21 cellular contexts compared by ENCODE assay signal in the genomic region with DNA sequence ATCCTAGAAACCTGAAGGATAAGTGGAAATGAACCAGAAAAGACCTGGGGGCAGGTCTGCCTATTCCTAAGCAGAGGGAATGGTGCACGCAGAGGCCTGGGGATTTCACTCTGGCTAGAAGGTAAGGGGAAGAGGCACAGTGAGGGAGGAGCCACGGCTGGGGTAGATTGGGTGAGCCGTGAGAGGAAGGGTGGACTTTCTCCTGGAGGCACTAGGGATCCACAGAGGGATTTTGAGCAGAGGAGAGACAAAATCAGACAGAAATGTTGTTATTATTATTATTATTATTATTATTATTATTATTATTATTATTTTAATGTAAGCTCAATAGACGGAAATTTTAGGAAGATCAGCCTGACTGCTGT. TPM values are rescaled to one million over a fixed set of nuclear protein-coding genes. Genes with fewer than 3 reads are reported as not detected.
"Had no signal": no experiment of that assay in that cellular context is flagged by ENCODE, and none has a peak within 500 bp of the region (broad histone marks: within the 10 kb centered on the region; RNA-seq: fewer than 3 reads in every experiment).

No MANE protein-coding gene starts in this region.

- H3K4me1 ChIP-seq: ascending aorta had no signal

- H3K4me3 ChIP-seq: ascending aorta, body of pancreas, SK-N-MC had no signal

- H3K4me3 Mint-ChIP-seq: activated CD8-positive, alpha-beta T cell treated with anti-CD3 and anti-CD28 coated beads, Interleukin-2, amount 10 ng/mL, durations not matched to agents 7 days and 5 days; activated naive CD8-positive, alpha-beta T cell treated with anti-CD3 and anti-CD28 coated beads, Interleukin-2, amount 50 U/mL, for 24 hours; activated T-cell treated with anti-CD3 and anti-CD28 coated beads, Interleukin-2, amount 50 U/mL, for 24 hours had no signal

- DNase-seq: activated CD4-positive, alpha-beta T cell treated with anti-CD3 and anti-CD28 coated beads, Interleukin-2, amount 50 U/mL, for 4 hours; activated CD8-positive, alpha-beta T cell treated with anti-CD3 and anti-CD28 coated beads, Interleukin-2, amount 10 ng/mL, durations not matched to agents 7 days and 5 days; activated T-cell treated with anti-CD3 and anti-CD28 coated beads, Interleukin-2, amount 50 U/mL, for 24 hours; amniotic stem cell; central memory CD4-positive, alpha-beta T cell; NCI-H2227 treated with DMSO at 0.1 percent for 48 hours; NCI-H446 treated with DMSO at 0.1 percent for 48 hours; NCI-H524 treated with DMSO at 0.1 percent for 48 hours; NCI-H748 treated with DMSO at 0.1 percent for 48 hours; T-helper 1 cell had no signal

- FAIRE-seq: bronchial epithelial cell had no signal

- H3K9me3 ChIP-seq: body of pancreas had no signal

- H3K36me3 ChIP-seq: ascending aorta, WERI-Rb-1 had no signal

- ATAC-seq: activated CD4-positive, CD25-positive, alpha-beta regulatory T cell treated with anti-CD3 and anti-CD28 coated beads, Interleukin-2, amount 50 U/mL, for 24 hours; activated CD8-positive, alpha-beta T cell treated with anti-CD3 and anti-CD28 coated beads, Interleukin-2, amount 10 ng/mL, durations not matched to agents 7 days and 5 days; activated naive CD8-positive, alpha-beta T cell treated with anti-CD3 and anti-CD28 coated beads, Interleukin-2, amount 50 U/mL, for 24 hours had no signal

- H3K27me3 ChIP-seq: ascending aorta had no signal

- H3K27ac ChIP-seq: ascending aorta, SK-N-MC, WERI-Rb-1 had no signal

- H3K27ac Mint-ChIP-seq: activated CD8-positive, alpha-beta T cell treated with anti-CD3 and anti-CD28 coated beads, Interleukin-2, amount 10 ng/mL, durations not matched to agents 7 days and 5 days; activated naive CD4-positive, alpha-beta T cell treated with anti-CD3 and anti-CD28 coated beads, Interleukin-2, amount 50 U/mL, for 72 hours; activated naive CD8-positive, alpha-beta T cell treated with anti-CD3 and anti-CD28 coated beads, Interleukin-2, amount 50 U/mL, for 24 hours; activated T-cell treated with anti-CD3 and anti-CD28 coated beads, Interleukin-2, amount 50 U/mL, for 24 hours had no signal

- H3K36me3 Mint-ChIP-seq: activated naive CD4-positive, alpha-beta T cell treated with anti-CD3 and anti-CD28 coated beads, Interleukin-2, amount 50 U/mL, for 72 hours had no signal

- H3K4me1 Mint-ChIP-seq: activated naive CD8-positive, alpha-beta T cell treated with anti-CD3 and anti-CD28 coated beads, Interleukin-2, amount 50 U/mL, for 24 hours had no signal

- H3K9me3 Mint-ChIP-seq: activated naive CD4-positive, alpha-beta T cell treated with anti-CD3 and anti-CD28 coated beads, Interleukin-2, amount 50 U/mL, for 72 hours; activated naive CD8-positive, alpha-beta T cell treated with anti-CD3 and anti-CD28 coated beads, Interleukin-2, amount 50 U/mL, for 24 hours had no signal

RNA-seq across cellular contexts. Expression of a gene that starts 3.0 kb away (rescaled TPM):
- total RNA-seq: activated CD8-positive, alpha-beta T cell treated with anti-CD3 and anti-CD28 coated beads, Interleukin-2, amount 10 ng/mL, durations not matched to agents 7 days and 5 days; activated naive CD4-positive, alpha-beta T cell treated with anti-CD3 and anti-CD28 coated beads, Interleukin-2, amount 50 U/mL, for 72 hours; ascending aorta; body of pancreas; bronchial epithelial cell; LHCN-M2; M059J; T-helper 2 cell treated with Interferon-gamma antibody and Interleukin-4, amounts not matched to agents 100 ng/mL and 5 ng/mL, for 36 hours had no signal

RNA-seq across cellular contexts. Expression of a gene that starts 59.9 kb away (rescaled TPM):
- total RNA-seq: activated CD8-positive, alpha-beta T cell treated with anti-CD3 and anti-CD28 coated beads, Interleukin-2, amount 10 ng/mL, durations not matched to agents 7 days and 5 days; activated naive CD4-positive, alpha-beta T cell treated with anti-CD3 and anti-CD28 coated beads, Interleukin-2, amount 50 U/mL, for 72 hours; body of pancreas; bronchial epithelial cell; LHCN-M2; T-helper 2 cell treated with Interferon-gamma antibody and Interleukin-4, amounts not matched to agents 100 ng/mL and 5 ng/mL, for 36 hours had no signal
